In genomic region chr13:112132142-112132541, GRCh38 we compare ENCODE assay signal across 20 cellular contexts.
DNase-seq lines count a peak whose midpoint lies in the region; FAIRE-seq and TF ChIP-seq lines count a peak whose summit lies in the region.
"Had no signal": no experiment of that assay in that cellular context is flagged by ENCODE, and none has a peak within 500 bp of the region (broad histone marks: within the 10 kb centered on the region; RNA-seq: fewer than 3 reads in every experiment).

No MANE protein-coding gene starts in this region.

- TF ChIP-seq POLR2A in stomach (IDR thresholded peaks at IDR 0.05), result no peak
- TF ChIP-seq POLR2A in GM12891 (IDR thresholded peaks at IDR 0.05; ENCODE audit: low read depth, low read length), result no peak

- no peaks in the 10 kb centered on the region for H3K36me3 ChIP-seq in stomach
- H3K36me3 ChIP-seq: BE2C had no signal

- no peak overlapping the region for H3K4me3 ChIP-seq in stomach

- H3K4me1 ChIP-seq in stomach, result no peaks in the 10 kb centered on the region
- H3K4me1 ChIP-seq: BE2C, Caco-2 had no signal

- FAIRE-seq in GM12891 (lab: Jason Lieb, UNC), result no peak
- FAIRE-seq: H1 had no signal

- intact Hi-C loops in stomach (cut with DNase I; ENCODE audit: low total_unique reads), result no loop called here

- no peak overlapping the region for H3K27ac ChIP-seq in stomach

- WGBS in stomach, 5 donors, result 78 to 90% (median 81%) methylated on average over 17 of the region's 17 CpGs

- no peaks in the 10 kb centered on the region for H3K9me3 ChIP-seq in stomach
- H3K9me3 ChIP-seq: BE2C, Caco-2 had no signal

- DNase-seq in NCI-H1105 treated with DMSO at 0.1 percent for 48 hours (lab: John Stamatoyannopoulos, UW) (peak; percentile 17), NCI-H1105 (lab: John Stamatoyannopoulos, UW) (no peak), NCI-H1092 treated with DMSO at 0.1 percent for 48 hours (lab: John Stamatoyannopoulos, UW) (peak; percentile 53), NCI-H69 (lab: John Stamatoyannopoulos, UW) (peak; percentile 91), stomach (peak; percentile 22), NCI-H510A (lab: John Stamatoyannopoulos, UW) (no peak), GM12891 (ENCODE audit: insufficient read length, low spot score) (no peak), LoVo (ENCODE audit: low spot score) (no peak)
- DNase-seq: 8988T; BE2C; Caco-2; CD4-positive, CD25-positive, alpha-beta regulatory T cell; KG1; MV-4-11; NCI-H1436 treated with DMSO at 0.1 percent for 48 hours; NCI-H2029; NCI-H226; NCI-H526 treated with DMSO at 0.1 percent for 48 hours; SW 1271 had no signal

- H3K27me3 ChIP-seq in stomach, result peaks cover 0 to 89% (median 14%) of the 10 kb centered on the region in 3 donors

- no peak for TF ChIP-seq CTCF in stomach (IDR thresholded peaks at IDR 0.05)

- no peak for TF ChIP-seq EP300 in stomach (IDR thresholded peaks at IDR 0.05)

TF ChIP-seq in GM12891, 5 proteins besides CTCF, POLR2A, EP300 and RAD21:
- no peak for TF ChIP-seq POU2F2 (IDR thresholded peaks at IDR 0.05; ENCODE audit: low read depth, low read length)
- TF ChIP-seq PAX5 (IDR thresholded peaks at IDR 0.05; ENCODE audit: insufficient read depth, low read length, severe bottlenecking), result no peak
- no peak for TF ChIP-seq SPI1 (IDR thresholded peaks at IDR 0.05; ENCODE audit: low read depth, low read length)
- no peak for TF ChIP-seq TAF1 (IDR thresholded peaks at IDR 0.05; ENCODE audit: low read depth, low read length)
- no peak for TF ChIP-seq POLR2AphosphoS5 (IDR thresholded peaks at IDR 0.05; ENCODE audit: low read depth, low read length)

Comparison
In these comparisons a context has a peak if more than half of its experiments do, and no peak if none do; other contexts are left out.
1. DNase-seq: peak in NCI-H1105 treated with DMSO at 0.1 percent for 48 hours (single experiment), NCI-H1092 treated with DMSO at 0.1 percent for 48 hours (single experiment), NCI-H69 (single experiment) and stomach (single experiment); none in NCI-H1105 (single experiment), NCI-H510A (single experiment), GM12891 (single experiment) and LoVo (single experiment).